ENCODE assay signal across 28 cellular contexts in genomic region chr4:8322794-8323704, GRCh38. TPM values are rescaled to one million over a fixed set of nuclear protein-coding genes. Genes with fewer than 3 reads are reported as not detected.
DNase-seq lines count a peak whose midpoint lies in the region; ATAC-seq and TF ChIP-seq lines count a peak whose summit lies in the region.
"Had no signal": no experiment of that assay in that cellular context is flagged by ENCODE, and none has a peak within 500 bp of the region (broad histone marks: within the 10 kb centered on the region; RNA-seq: fewer than 3 reads in every experiment).

No MANE protein-coding gene starts in this region.

- peaks cover 0 to 5% (median 0%) of the 10 kb centered on the region in 3 donors for H3K27me3 Mint-ChIP-seq in CD14-positive monocyte (ENCODE audit: low read depth in 3 of 3)
- H3K27me3 Mint-ChIP-seq in Calu3 (ENCODE audit: unreplicated experiment), result peaks cover under 1% of the 10 kb centered on the region
- H3K27me3 Mint-ChIP-seq: central memory CD8-positive, alpha-beta T cell; dendritic cell treated with granulocyte-macrophage colony-stimulating factor and Interleukin-4, amounts not matched to agents 40 ng/mL and 50 ng/mL, for 4 days had no signal

- H3K4me1 Mint-ChIP-seq in CD14-positive monocyte (peaks cover 11% of the 10 kb centered on the region), Calu3 (ENCODE audit: low read depth, unreplicated experiment) (no peaks in the 10 kb centered on the region)
- H3K4me1 Mint-ChIP-seq: central memory CD8-positive, alpha-beta T cell had no signal

- TF ChIP-seq CTCF in CD14-positive monocyte (IDR thresholded peaks at IDR 0.05) (no peak), Calu3 (IDR thresholded peaks at IDR 0.05; ENCODE audit: unreplicated experiment) (no peak)

- H3K4me3 Mint-ChIP-seq in CD14-positive monocyte, result no peak overlapping the region
- no peak overlapping the region for H3K4me3 Mint-ChIP-seq in Calu3 (ENCODE audit: low read depth, unreplicated experiment)
- H3K4me3 Mint-ChIP-seq: central memory CD8-positive, alpha-beta T cell; dendritic cell treated with granulocyte-macrophage colony-stimulating factor and Interleukin-4, amounts not matched to agents 40 ng/mL and 50 ng/mL, for 4 days; nephron progenitor cell; T-helper 1 cell treated with Interleukin-12 subunit alpha and Interleukin-12 subunit beta and Interleukin-4 antibody, amounts not matched to agents 30 μg/mL and 1 μg/mL, for 36 hours had no signal

- H3K36me3 Mint-ChIP-seq in CD14-positive monocyte (no peaks in the 10 kb centered on the region), Calu3 (ENCODE audit: insufficient read depth, unreplicated experiment) (no peaks in the 10 kb centered on the region)

- peaks cover 0 to 9% (median 0%) of the 10 kb centered on the region in 7 donors for H3K9me3 Mint-ChIP-seq in CD14-positive monocyte
- H3K9me3 Mint-ChIP-seq in Calu3 (ENCODE audit: low read depth, unreplicated experiment), result peaks cover 3% of the 10 kb centered on the region
- H3K9me3 Mint-ChIP-seq: central memory CD8-positive, alpha-beta T cell; dendritic cell treated with granulocyte-macrophage colony-stimulating factor and Interleukin-4, amounts not matched to agents 40 ng/mL and 50 ng/mL, for 4 days; T-helper 1 cell treated with Interleukin-12 subunit alpha and Interleukin-12 subunit beta and Interleukin-4 antibody, amounts not matched to agents 30 μg/mL and 1 μg/mL, for 36 hours had no signal

- H3K27ac Mint-ChIP-seq in CD14-positive monocyte (no peak overlapping the region), Calu3 (ENCODE audit: unreplicated experiment) (no peak overlapping the region)
- H3K27ac Mint-ChIP-seq: dendritic cell treated with granulocyte-macrophage colony-stimulating factor and Interleukin-4, amounts not matched to agents 40 ng/mL and 50 ng/mL, for 4 days; nephron progenitor cell; T-helper 1 cell treated with Interleukin-12 subunit alpha and Interleukin-12 subunit beta and Interleukin-4 antibody, amounts not matched to agents 30 μg/mL and 1 μg/mL, for 36 hours had no signal

- intact Hi-C loops in CD14-positive monocyte (cut with micrococcal nuclease) (no loop called here), sciatic nerve (cut with DNase I) (no loop called here), Calu3 (cut with micrococcal nuclease; ENCODE audit: unreplicated experiment) (no loop called here)

- CTCF ChIA-PET in Calu3 (lab: Charles Lee), result no interaction called here

- no TSS peak for BruUV-seq in Calu3 (replicated peaks; lab: Mats Ljungman, UMichigan)

- DNase-seq in 8988T, result peak; percentile 1
- peak; percentile 28 for DNase-seq in CD14-positive monocyte (ENCODE audit: low spot score)
- peak; percentile 36 for DNase-seq in left lobe of liver (ENCODE audit: low spot score)
- peak; percentile 22 for DNase-seq in sciatic nerve (ENCODE audit: low spot score)
- DNase-seq in activated naive CD4-positive, alpha-beta T cell (lab: John Stamatoyannopoulos, UW), result no peak
- DNase-seq in Calu3, result no peak
- no peak for DNase-seq in D341Med (ENCODE audit: low spot score)
- DNase-seq: activated naive CD4-positive, alpha-beta T cell treated with Interleukin-2 at 50 U/mL for 16 hours; activated T-cell treated with anti-CD3 and anti-CD28 coated beads, Interleukin-2, amount 50 U/mL, for 1 hour; C1 segment of cervical spinal cord; COR-L47; DMS79; foreskin fibroblast; GDM1; Karpas-422; NCI-H1417; NCI-H2029 treated with DMSO at 0.1 percent for 48 hours; NCI-H524; nephron progenitor cell; PC-3; SK-N-SH; thyroid gland had no signal

- ATAC-seq in left lobe of liver (no peak), sciatic nerve (no peak)
- ATAC-seq: HCT116, pancreas, PC-3 had no signal

RNA-seq across cellular contexts. Expression of gene HTRA3, which starts 53.5 kb away (rescaled TPM):
- polyA plus RNA-seq in CD14-positive monocyte, result not detected
- total RNA-seq in left lobe of liver, result 1.6 TPM
- 23.7 TPM for total RNA-seq in sciatic nerve
- not detected in 2 replicates for total RNA-seq in Calu3 (2022)
- polyA plus RNA-seq: keratinocyte had no signal

Comparison
In these comparisons a context has a peak if more than half of its experiments do, and no peak if none do; other contexts are left out.
1. DNase-seq: peak in 8988T (single experiment), CD14-positive monocyte (single experiment), left lobe of liver (single experiment) and sciatic nerve (single experiment); none in activated naive CD4-positive, alpha-beta T cell (0 of 4), Calu3 (single experiment) and D341Med (single experiment).